In the genomic region with DNA sequence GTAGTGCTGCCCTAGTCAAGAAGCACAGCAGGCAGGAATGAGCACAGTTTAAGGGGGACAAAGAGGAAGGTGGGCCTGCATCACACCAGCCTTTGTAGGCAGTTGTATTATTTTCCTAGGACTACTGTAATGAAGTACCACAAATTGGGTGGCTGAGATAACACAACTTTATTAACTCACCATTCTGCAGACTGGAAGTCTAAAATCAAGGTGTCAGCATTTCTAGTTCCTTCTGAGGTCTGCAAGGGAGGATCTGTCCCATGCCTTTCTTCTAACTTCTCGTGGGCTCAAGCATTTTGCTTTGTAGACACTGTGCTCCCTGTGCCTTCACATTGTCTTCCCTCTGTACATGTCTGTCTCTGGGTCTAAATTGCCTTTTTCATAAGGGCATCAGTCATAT, we compare ENCODE assay signal across 1 cellular context.
TF ChIP-seq lines count a peak whose summit lies in the region.

No MANE protein-coding gene starts in this region.

TF ChIP-seq in A549, 52 proteins besides CTCF, POLR2A, EP300 and RAD21 (continued from another document):
- no peak for TF ChIP-seq ZFP36 (IDR thresholded peaks at IDR 0.05; ENCODE audit: borderline replicate concordance, partially characterized antibody)
